12 cellular contexts compared by ENCODE assay signal in the genomic region with DNA sequence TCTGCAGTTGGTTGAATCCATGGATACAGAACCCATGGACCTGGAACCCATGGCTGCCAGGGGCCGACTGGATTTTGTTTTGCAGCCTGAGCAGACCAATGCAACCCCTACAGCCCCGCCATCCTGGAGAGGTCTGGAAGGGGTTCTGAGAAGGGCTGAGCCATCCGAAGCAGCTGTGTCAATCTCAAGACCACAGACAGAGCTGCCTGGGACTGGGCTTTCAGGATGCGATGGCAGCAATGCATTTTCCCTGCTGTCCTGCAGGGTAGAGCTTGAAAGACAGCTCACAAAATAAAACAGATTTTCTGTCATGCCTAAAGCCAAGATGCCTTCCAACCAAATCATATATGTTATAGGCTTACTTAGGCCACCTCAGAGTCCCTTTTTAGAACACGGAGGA.
"Had no signal": no experiment of that assay in that cellular context is flagged by ENCODE, and none has a peak within 500 bp of the region (broad histone marks: within the 10 kb centered on the region; RNA-seq: fewer than 3 reads in every experiment).

No MANE protein-coding gene starts in this region.

- H3K27me3 ChIP-seq: right lobe of liver had no signal

- H3K4me1 ChIP-seq: right lobe of liver had no signal

- H3K4me3 ChIP-seq: lung, mucosa of descending colon, right lobe of liver had no signal

- H3K9me3 ChIP-seq: right lobe of liver had no signal

- DNase-seq: activated B cell treated with CpG ODN at 0.5 μM for 24 hours; activated CD4-positive, alpha-beta T cell treated with anti-CD3 and anti-CD28 coated beads, Interleukin-2, amount 10 ng/mL, durations not matched to agents 7 days and 5 days; activated CD8-positive, alpha-beta memory T cell treated with anti-CD3 and anti-CD28 coated beads for 24 hours; dermis blood vessel endothelial cell; glutamatergic neuron; immature natural killer cell; naive thymus-derived CD8-positive, alpha-beta T cell; stimulated activated naive CD4-positive, alpha-beta T cell had no signal

- H3K36me3 ChIP-seq: right lobe of liver had no signal

- H3K27ac ChIP-seq: right lobe of liver had no signal

- ATAC-seq: naive thymus-derived CD8-positive, alpha-beta T cell had no signal

- FAIRE-seq: TTC549 had no signal
